In the genomic region with DNA sequence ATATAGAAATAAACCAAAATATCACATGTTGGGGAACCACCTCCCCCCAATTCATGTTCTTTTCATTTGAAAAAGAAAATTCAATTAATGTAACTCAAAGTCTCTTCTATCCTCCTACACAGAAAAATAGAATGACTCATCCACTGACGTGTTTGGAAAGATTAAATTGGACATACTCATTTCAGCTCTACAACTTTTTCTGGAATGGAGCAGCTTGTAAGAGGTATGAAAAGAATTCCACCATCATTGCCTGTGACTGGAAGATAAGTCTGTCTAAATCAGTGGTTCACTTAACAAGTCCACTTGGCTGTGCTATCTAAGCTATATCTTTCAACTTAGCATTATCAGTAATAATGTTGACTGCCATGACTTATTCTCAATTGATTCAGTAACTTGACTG, we compare ENCODE assay signal across 18 cellular contexts.
DNase-seq lines count a peak whose midpoint lies in the region; ATAC-seq, FAIRE-seq and TF ChIP-seq lines count a peak whose summit lies in the region.
"Had no signal": no experiment of that assay in that cellular context is flagged by ENCODE, and none has a peak within 500 bp of the region (broad histone marks: within the 10 kb centered on the region; RNA-seq: fewer than 3 reads in every experiment).

No MANE protein-coding gene starts in this region.

- POLR2A ChIA-PET in A673 (lab: Charles Lee; ENCODE audit: low non-redundant PET) = no interaction called here
- POLR2A ChIA-PET in activated CD8-positive, alpha-beta T cell treated with anti-CD3 and anti-CD28 coated beads, Interleukin-2, amount 10 ng/mL, durations not matched to agents 7 days and 5 days (lab: Charles Lee) = no interaction called here

- H3K4me3 Mint-ChIP-seq in mesothelial cell of epicardium = no peak overlapping the region
- H3K4me3 Mint-ChIP-seq in activated CD8-positive, alpha-beta T cell treated with anti-CD3 and anti-CD28 coated beads, Interleukin-2, amount 10 ng/mL, durations not matched to agents 7 days and 5 days = no peak overlapping the region
- H3K4me3 Mint-ChIP-seq: activated naive CD8-positive, alpha-beta T cell treated with anti-CD3 and anti-CD28 coated beads, Interleukin-2, amount 50 U/mL, for 24 hours had no signal

- no peaks in the 10 kb centered on the region for H3K9me3 Mint-ChIP-seq in mesothelial cell of epicardium
- H3K9me3 Mint-ChIP-seq in activated CD8-positive, alpha-beta T cell treated with anti-CD3 and anti-CD28 coated beads, Interleukin-2, amount 10 ng/mL, durations not matched to agents 7 days and 5 days (ENCODE audit: insufficient read depth) = peaks cover 5% of the 10 kb centered on the region

- no peak for FAIRE-seq in HTR-8/SVneo (lab: Jason Lieb, UNC)
- FAIRE-seq: GM12892 had no signal

- H3K4me3 ChIP-seq in A673 (ENCODE audit: low read depth, low read length, poor library complexity, severe bottlenecking) (no peak overlapping the region), mammary epithelial cell (replicated peaks in 1 of 3; ENCODE audit: insufficient read depth in 1 of 3, low read depth in 2 of 3, low read length in 3 of 3) (no peak overlapping the region)
- H3K4me3 ChIP-seq: lower lobe of right lung had no signal

- 0% methylated on average over 1 of the region's 1 CpG for WGBS in mammary epithelial cell (ENCODE audit: low coverage, missing lambda C conversion rate)

- no peak for ATAC-seq in activated CD8-positive, alpha-beta T cell treated with anti-CD3 and anti-CD28 coated beads, Interleukin-2, amount 10 ng/mL, durations not matched to agents 7 days and 5 days
- ATAC-seq: activated naive CD8-positive, alpha-beta T cell treated with anti-CD3 and anti-CD28 coated beads, Interleukin-2, amount 50 U/mL, for 24 hours had no signal

- dilution Hi-C loops in mammary epithelial cell (cut with HindIII; ENCODE audit: low sequenced_read_pairs) = no loop called here

- no peak overlapping the region for H3K4me2 ChIP-seq in mammary epithelial cell (ENCODE audit: insufficient read depth, low read depth, low read length)

- BruUV-seq in A673 (replicated peaks; lab: Mats Ljungman, UMichigan) (no TSS peak), mammary epithelial cell (replicated peaks; lab: Mats Ljungman, UMichigan) (no TSS peak)

- H3K27ac Mint-ChIP-seq in mesothelial cell of epicardium = peak overlapping the region; percentile 50
- no peak overlapping the region for H3K27ac Mint-ChIP-seq in activated CD8-positive, alpha-beta T cell treated with anti-CD3 and anti-CD28 coated beads, Interleukin-2, amount 10 ng/mL, durations not matched to agents 7 days and 5 days
- H3K27ac Mint-ChIP-seq: activated naive CD8-positive, alpha-beta T cell treated with anti-CD3 and anti-CD28 coated beads, Interleukin-2, amount 50 U/mL, for 24 hours had no signal

- no peaks in the 10 kb centered on the region for H3K36me3 ChIP-seq in A673 (ENCODE audit: insufficient read depth, low read length, poor library complexity, severe bottlenecking)
- H3K36me3 ChIP-seq in mammary epithelial cell (ENCODE audit: insufficient read depth, low read length) = no peaks in the 10 kb centered on the region
- H3K36me3 ChIP-seq: lower lobe of right lung, neutrophil had no signal

- H3K79me2 ChIP-seq in mammary epithelial cell (ENCODE audit: insufficient read depth, low read length) = no peaks in the 10 kb centered on the region

- no peak for TF ChIP-seq CTCF in A673 (conservative IDR thresholded peaks at IDR 0.05; ENCODE audit: low read depth, low read length)
- no peak for TF ChIP-seq CTCF in mammary epithelial cell (conservative IDR thresholded peaks at IDR 0.05 in 1 of 2, IDR thresholded peaks at IDR 0.05 in 1 of 2; ENCODE audit: extremely low read depth in 1 of 2, insufficient read depth in 1 of 2, low read depth in 1 of 2, low read length in 2 of 2)
- TF ChIP-seq CTCF in mesothelial cell of epicardium (IDR thresholded peaks at IDR 0.05; ENCODE audit: unreplicated experiment) = no peak

- CTCF ChIA-PET in A673 (lab: Charles Lee) (no interaction called here), mammary epithelial cell (lab: Charles Lee; ENCODE audit: low non-redundant PET) (no interaction called here)
- CTCF ChIA-PET in activated CD8-positive, alpha-beta T cell treated with anti-CD3 and anti-CD28 coated beads, Interleukin-2, amount 10 ng/mL, durations not matched to agents 7 days and 5 days (lab: Charles Lee) = no interaction called here

- H3K27ac ChIP-seq in A673 (ENCODE audit: low read depth, low read length, poor library complexity, severe bottlenecking) = no peak overlapping the region
- H3K27ac ChIP-seq in mammary epithelial cell (ENCODE audit: insufficient read depth, low read depth, low read length) = no peak overlapping the region
- H3K27ac ChIP-seq: lower lobe of right lung, neutrophil had no signal

- H3K27me3 Mint-ChIP-seq in mesothelial cell of epicardium (ENCODE audit: low read depth) = peaks cover 12% of the 10 kb centered on the region
- H3K27me3 Mint-ChIP-seq in activated CD8-positive, alpha-beta T cell treated with anti-CD3 and anti-CD28 coated beads, Interleukin-2, amount 10 ng/mL, durations not matched to agents 7 days and 5 days (ENCODE audit: low read depth) = no peaks in the 10 kb centered on the region
- H3K27me3 Mint-ChIP-seq: activated naive CD8-positive, alpha-beta T cell treated with anti-CD3 and anti-CD28 coated beads, Interleukin-2, amount 50 U/mL, for 24 hours had no signal

- H3K27me3 ChIP-seq in A673 (replicated peaks; ENCODE audit: insufficient read depth, low read depth, low read length, poor library complexity) (no peaks in the 10 kb centered on the region), mammary epithelial cell (ENCODE audit: insufficient read depth, low read length) (peaks cover 2% of the 10 kb centered on the region)
- H3K27me3 ChIP-seq: neutrophil had no signal

- no peak overlapping the region for H2AFZ ChIP-seq in mammary epithelial cell (ENCODE audit: low read depth, low read length)

- H3K9me3 ChIP-seq in A673 (ENCODE audit: low read depth, low read length, poor library complexity, severe bottlenecking) (no peaks in the 10 kb centered on the region), mammary epithelial cell (replicated peaks; ENCODE audit: insufficient read depth, low read length) (no peaks in the 10 kb centered on the region)
- H3K9me3 ChIP-seq: lower lobe of right lung, neutrophil had no signal

- DNase-seq in A673 (ENCODE audit: low spot score) = peak; percentile 45
- DNase-seq in HTR-8/SVneo (ENCODE audit: insufficient read length, low spot score) = peak; percentile 13
- peak; percentile 35 for DNase-seq in mammary epithelial cell
- no peak for DNase-seq in mesothelial cell of epicardium (ENCODE audit: low spot score in 2 of 2, unreplicated experiment in 2 of 2)
- no peak for DNase-seq in GM19240 (ENCODE audit: insufficient read length, low spot score)
- no peak for DNase-seq in NK-92 (lab: John Stamatoyannopoulos, UW; ENCODE audit: unreplicated experiment)
- DNase-seq in activated CD8-positive, alpha-beta T cell treated with anti-CD3 and anti-CD28 coated beads, Interleukin-2, amount 10 ng/mL, durations not matched to agents 7 days and 5 days = no peak
- DNase-seq in effector CD4-positive, alpha-beta T cell = no peak
- DNase-seq: activated CD4-positive, CD25-positive, alpha-beta regulatory T cell treated with anti-CD3 and anti-CD28 coated beads, Interleukin-2, amount 50 U/mL, for 72 hours; activated naive CD8-positive, alpha-beta T cell treated with anti-CD3 and anti-CD28 coated beads, Interleukin-2, amount 50 U/mL, for 24 hours; activated T-cell treated with anti-CD3 and anti-CD28 coated beads, Interleukin-2, amount 50 U/mL, for 1 hour; AML-193; DND-41; lower lobe of right lung; stimulated activated CD8-positive, alpha-beta memory T cell treated with anti-CD3 and anti-CD28 coated beads, Interleukin-4, amount 100 ng/mL, for 48 hours; SW 1271 had no signal

- H3K4me1 Mint-ChIP-seq in mesothelial cell of epicardium = peaks cover 17% of the 10 kb centered on the region
- H3K4me1 Mint-ChIP-seq in activated CD8-positive, alpha-beta T cell treated with anti-CD3 and anti-CD28 coated beads, Interleukin-2, amount 10 ng/mL, durations not matched to agents 7 days and 5 days (ENCODE audit: low read depth) = no peaks in the 10 kb centered on the region
- H3K4me1 Mint-ChIP-seq: activated naive CD8-positive, alpha-beta T cell treated with anti-CD3 and anti-CD28 coated beads, Interleukin-2, amount 50 U/mL, for 24 hours had no signal

- H3K4me1 ChIP-seq in A673 (ENCODE audit: insufficient read depth, low read length, poor library complexity, severe bottlenecking) (peaks cover 4% of the 10 kb centered on the region), mammary epithelial cell (ENCODE audit: insufficient read depth, low read length) (no peaks in the 10 kb centered on the region)
- H3K4me1 ChIP-seq: lower lobe of right lung had no signal

- intact Hi-C loops in A673 (cut with micrococcal nuclease; ENCODE audit: unreplicated experiment) = no loop called here
- intact Hi-C loops in mammary epithelial cell (cut with micrococcal nuclease) = no loop called here

- H3K9ac ChIP-seq in mammary epithelial cell (ENCODE audit: insufficient read depth, low read length) = no peak overlapping the region

- in situ Hi-C loops in mammary epithelial cell (cut with MboI; ENCODE audit: low sequenced_read_pairs in 2 of 2) = no loop called here

- H3K36me3 Mint-ChIP-seq in mesothelial cell of epicardium = no peaks in the 10 kb centered on the region
- H3K36me3 Mint-ChIP-seq in activated CD8-positive, alpha-beta T cell treated with anti-CD3 and anti-CD28 coated beads, Interleukin-2, amount 10 ng/mL, durations not matched to agents 7 days and 5 days (ENCODE audit: low read depth) = no peaks in the 10 kb centered on the region

- no peaks in the 10 kb centered on the region for H4K20me1 ChIP-seq in mammary epithelial cell (ENCODE audit: insufficient read depth, low read length)

Comparison
In these comparisons a context has a peak if more than half of its experiments do, and no peak if none do; other contexts are left out.
1. DNase-seq: peak in A673 (single experiment), HTR-8/SVneo (single experiment) and mammary epithelial cell (single experiment); none in mesothelial cell of epicardium (0 of 2), GM19240 (single experiment), NK-92 (single experiment), activated CD8-positive, alpha-beta T cell treated with anti-CD3 and anti-CD28 coated beads, Interleukin-2, amount 10 ng/mL, durations not matched to agents 7 days and 5 days (single experiment) and effector CD4-positive, alpha-beta T cell (single experiment).